9 cellular contexts compared by ENCODE assay signal in genomic region chr15:67433495-67434099, GRCh38.
DNase-seq lines count a peak whose midpoint lies in the region; ATAC-seq and TF ChIP-seq lines count a peak whose summit lies in the region.
"Had no signal": no experiment of that assay in that cellular context is flagged by ENCODE, and none has a peak within 500 bp of the region (broad histone marks: within the 10 kb centered on the region; RNA-seq: fewer than 3 reads in every experiment).

No MANE protein-coding gene starts in this region.

- no peak overlapping the region for H3K9ac ChIP-seq in neuronal stem cell (ENCODE audit: low read depth, low read length, poor library complexity)
- H3K9ac ChIP-seq: BLaER1 treated with 17β-estradiol and CSF1 and Interleukin-3, amounts not matched to agents 10 nM and 100 nM had no signal

- TF ChIP-seq RAD21 in Ishikawa (IDR thresholded peaks at IDR 0.05; ENCODE audit: low read depth): peak; percentile 78

- no peak overlapping the region for H3K4ac ChIP-seq in neuronal stem cell (ENCODE audit: low read length)

- no peak overlapping the region for H3K27ac ChIP-seq in WERI-Rb-1
- no peak overlapping the region for H3K27ac ChIP-seq in neuronal stem cell (replicated peaks; ENCODE audit: low read length)
- H3K27ac ChIP-seq: BLaER1 treated with 17β-estradiol and CSF1 and Interleukin-3, amounts not matched to agents 10 nM and 100 nM had no signal

- no peak for ATAC-seq in HG03095 (IDR thresholded peaks at IDR 0.05; ENCODE audit: unreplicated experiment)

- no CpG with 5 or more reads among the region's 3 CpGs for WGBS in neuronal stem cell (ENCODE audit: extremely low coverage in 2 of 2, insufficient read length in 2 of 2, insufficient replicate concordance in 1 of 2), 2 donors

- no peak overlapping the region for H4K8ac ChIP-seq in neuronal stem cell (ENCODE audit: low read depth, low read length)

- no peak overlapping the region for H2AFZ ChIP-seq in neuronal stem cell (ENCODE audit: low read length)

- TF ChIP-seq EP300 in Ishikawa (IDR thresholded peaks at IDR 0.05; ENCODE audit: borderline replicate concordance): no peak

- H3K9me3 ChIP-seq in WERI-Rb-1 (ENCODE audit: severe bottlenecking) (no peaks in the 10 kb centered on the region), neuronal stem cell (replicated peaks in 1 of 2; ENCODE audit: control insufficient read depth in 2 of 2, insufficient read depth in 1 of 2, low read depth in 1 of 2, low read length in 2 of 2) (no peaks in the 10 kb centered on the region)
- H3K9me3 ChIP-seq: BLaER1 treated with 17β-estradiol and CSF1 and Interleukin-3, amounts not matched to agents 10 nM and 100 nM had no signal

- H3K23ac ChIP-seq in neuronal stem cell (ENCODE audit: low read depth, low read length, poor library complexity): no peak overlapping the region

- H4K91ac ChIP-seq in neuronal stem cell (ENCODE audit: low read depth, low read length, poor library complexity): no peak overlapping the region

- H3K4me1 ChIP-seq in neuronal stem cell (ENCODE audit: control insufficient read depth in 2 of 2, insufficient read depth in 1 of 2, low read depth in 1 of 2, low read length in 2 of 2): no peaks in the 10 kb centered on the region
- H3K4me1 ChIP-seq: BLaER1 treated with 17β-estradiol and CSF1 and Interleukin-3, amounts not matched to agents 10 nM and 100 nM had no signal

- H2BK12ac ChIP-seq in neuronal stem cell (ENCODE audit: low read length): no peak overlapping the region

- peak; percentile 73 for TF ChIP-seq CTCF in WERI-Rb-1 (IDR thresholded peaks at IDR 0.05; ENCODE audit: low read depth, low read length)

- no peak overlapping the region for H3K4me3 ChIP-seq in WERI-Rb-1 (ENCODE audit: low read depth, low read length)
- H3K4me3 ChIP-seq in neuronal stem cell (ENCODE audit: low read length in 2 of 2): no peak overlapping the region
- H3K4me3 ChIP-seq: BLaER1 treated with 17β-estradiol and CSF1 and Interleukin-3, amounts not matched to agents 10 nM and 100 nM had no signal

- H3K4me2 ChIP-seq in neuronal stem cell (ENCODE audit: insufficient read depth, low read length, poor library complexity, severe bottlenecking): no peak overlapping the region
- H3K4me2 ChIP-seq: BLaER1 treated with 17β-estradiol and CSF1 and Interleukin-3, amounts not matched to agents 10 nM and 100 nM had no signal

- H3K14ac ChIP-seq in neuronal stem cell (ENCODE audit: low read length): no peak overlapping the region

- H3K27me3 ChIP-seq in WERI-Rb-1 (ENCODE audit: insufficient read depth, low read depth, severe bottlenecking) (no peaks in the 10 kb centered on the region), neuronal stem cell (ENCODE audit: control insufficient read depth in 3 of 3, insufficient read depth in 3 of 3, low read depth in 1 of 3, low read length in 3 of 3) (no peaks in the 10 kb centered on the region)
- H3K27me3 ChIP-seq: BLaER1 treated with 17β-estradiol and CSF1 and Interleukin-3, amounts not matched to agents 10 nM and 100 nM had no signal

- H3K36me3 ChIP-seq in WERI-Rb-1 (no peaks in the 10 kb centered on the region), neuronal stem cell (replicated peaks in 1 of 2; ENCODE audit: control insufficient read depth in 2 of 2, insufficient read depth in 2 of 2, low read length in 2 of 2) (no peaks in the 10 kb centered on the region)
- H3K36me3 ChIP-seq: BLaER1 treated with 17β-estradiol and CSF1 and Interleukin-3, amounts not matched to agents 10 nM and 100 nM had no signal

- no peak overlapping the region for H2AK5ac ChIP-seq in neuronal stem cell (ENCODE audit: low read depth, low read length)

- H3K79me1 ChIP-seq in neuronal stem cell (ENCODE audit: low read depth, low read length): no peaks in the 10 kb centered on the region

- H2BK120ac ChIP-seq in neuronal stem cell (ENCODE audit: low read depth, low read length): no peak overlapping the region

- no peak overlapping the region for H3K18ac ChIP-seq in neuronal stem cell (ENCODE audit: low read length)

- H2BK15ac ChIP-seq in neuronal stem cell (ENCODE audit: low read length): no peak overlapping the region

- H2BK5ac ChIP-seq in neuronal stem cell (ENCODE audit: low read length): no peak overlapping the region

- peak; percentile 12 for DNase-seq in NCI-H146 (lab: John Stamatoyannopoulos, UW)
- no peak for DNase-seq in NCI-H146 treated with DMSO at 0.1 percent for 48 hours (lab: John Stamatoyannopoulos, UW; ENCODE audit: unreplicated experiment)
- peak; percentile 54 for DNase-seq in WERI-Rb-1
- peak; percentile 73 for DNase-seq in fibroblast of peridontal ligament (ENCODE audit: extremely low read depth)
- peak; percentile 37 for DNase-seq in neuronal stem cell (ENCODE audit: low spot score)
- DNase-seq in activated CD4-positive, CD25-positive, alpha-beta regulatory T cell treated with anti-CD3 and anti-CD28 coated beads, Interleukin-2, amount 50 U/mL, for 72 hours: no peak

TF ChIP-seq in Ishikawa, 13 proteins besides CTCF, POLR2A, EP300 and RAD21:
- no peak for TF ChIP-seq CEBPB (IDR thresholded peaks at IDR 0.05)
- TF ChIP-seq, protein P1, sequence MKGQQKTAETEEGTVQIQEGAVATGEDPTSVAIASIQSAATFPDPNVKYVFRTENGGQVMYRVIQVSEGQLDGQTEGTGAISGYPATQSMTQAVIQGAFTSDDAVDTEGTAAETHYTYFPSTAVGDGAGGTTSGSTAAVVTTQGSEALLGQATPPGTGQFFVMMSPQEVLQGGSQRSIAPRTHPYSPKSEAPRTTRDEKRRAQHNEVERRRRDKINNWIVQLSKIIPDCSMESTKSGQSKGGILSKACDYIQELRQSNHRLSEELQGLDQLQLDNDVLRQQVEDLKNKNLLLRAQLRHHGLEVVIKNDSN (IDR thresholded peaks at IDR 0.05): no peak
- no peak for TF ChIP-seq TCF12 (IDR thresholded peaks at IDR 0.05; ENCODE audit: low read depth)
- no peak for TF ChIP-seq REST (IDR thresholded peaks at IDR 0.05; ENCODE audit: low read depth)
- TF ChIP-seq, protein P2, sequence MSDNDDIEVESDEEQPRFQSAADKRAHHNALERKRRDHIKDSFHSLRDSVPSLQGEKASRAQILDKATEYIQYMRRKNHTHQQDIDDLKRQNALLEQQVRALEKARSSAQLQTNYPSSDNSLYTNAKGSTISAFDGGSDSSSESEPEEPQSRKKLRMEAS (IDR thresholded peaks at IDR 0.05): no peak
- no peak for TF ChIP-seq TAF1 (IDR thresholded peaks at IDR 0.05; ENCODE audit: low read depth)
- TF ChIP-seq EGR1 (IDR thresholded peaks at IDR 0.05): no peak
- TF ChIP-seq FOXM1 (IDR thresholded peaks at IDR 0.05; ENCODE audit: borderline replicate concordance, low read depth): no peak
- no peak for TF ChIP-seq NFIC (IDR thresholded peaks at IDR 0.05)
- TF ChIP-seq TEAD4 (IDR thresholded peaks at IDR 0.05): no peak
- TF ChIP-seq ZBTB7A (IDR thresholded peaks at IDR 0.05; ENCODE audit: low read depth): no peak
- no peak for TF ChIP-seq CREB1 (IDR thresholded peaks at IDR 0.05; ENCODE audit: low read depth)
- TF ChIP-seq YY1 (IDR thresholded peaks at IDR 0.05; ENCODE audit: low read depth): no peak

Comparison
In these comparisons a context has a peak if more than half of its experiments do, and no peak if none do; other contexts are left out.
1. DNase-seq: peak in NCI-H146 (single experiment), WERI-Rb-1 (single experiment), fibroblast of peridontal ligament (single experiment) and neuronal stem cell (single experiment); none in NCI-H146 treated with DMSO at 0.1 percent for 48 hours (single experiment) and activated CD4-positive, CD25-positive, alpha-beta regulatory T cell treated with anti-CD3 and anti-CD28 coated beads, Interleukin-2, amount 50 U/mL, for 72 hours (single experiment).